ENCODE assay signal across 8 cellular contexts in the genomic region with DNA sequence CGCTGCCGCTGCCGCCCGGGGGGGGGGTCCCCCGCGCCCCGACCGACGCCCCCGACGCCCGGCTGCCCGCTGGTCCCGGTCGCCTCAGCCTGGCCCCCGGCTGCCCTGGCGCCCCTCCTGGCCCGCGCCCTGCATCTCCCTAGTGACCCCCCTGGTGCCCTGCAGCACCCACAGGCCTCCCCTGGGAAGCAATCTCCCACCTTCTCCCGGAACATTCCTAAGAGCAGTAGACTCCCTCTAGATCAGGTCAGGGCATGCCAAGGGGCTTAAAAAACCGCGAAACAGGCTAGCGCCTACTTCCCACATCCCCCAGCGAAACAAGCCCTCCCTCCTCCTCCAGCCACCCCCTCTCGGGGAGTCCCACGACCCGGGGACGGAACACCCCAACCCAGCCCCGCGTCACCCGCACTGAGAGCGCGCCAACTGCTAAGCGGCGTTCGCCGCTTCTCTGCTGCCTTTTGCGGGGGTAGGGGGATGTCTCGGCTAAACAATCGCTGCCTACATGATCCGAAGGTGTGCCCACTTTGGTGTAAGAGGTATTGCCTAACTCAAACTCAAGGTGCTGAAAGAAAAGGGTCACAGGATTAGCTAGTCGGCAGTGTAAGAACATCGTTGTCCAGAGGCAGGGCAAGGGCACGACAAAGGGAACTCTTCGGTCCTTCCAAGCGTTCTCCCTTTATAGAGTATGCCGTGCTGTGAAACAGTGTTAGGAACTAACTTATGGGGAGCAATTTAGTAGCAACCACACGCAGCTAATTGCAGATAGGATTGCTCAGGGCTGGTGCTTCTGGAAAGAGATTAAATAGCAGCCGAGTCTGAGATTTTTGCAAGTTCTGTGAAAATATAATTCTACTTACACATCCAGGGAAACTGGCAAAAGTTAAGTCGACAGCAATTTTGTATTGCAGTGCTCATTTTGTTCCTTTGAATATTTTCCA. TPM values are rescaled to one million over a fixed set of nuclear protein-coding genes. Genes with fewer than 3 reads are reported as not detected.
A peak's percentile ranks its signal among the peaks of the same experiment; 100 is the strongest.
DNase-seq lines count a peak whose midpoint lies in the region; ATAC-seq, FAIRE-seq and TF ChIP-seq lines count a peak whose summit lies in the region.

No MANE protein-coding gene starts in this region.

- no peak for DNase-seq in CD4-positive, CD25-positive, alpha-beta regulatory T cell
- peak; percentile 50 for DNase-seq in activated T-cell treated with anti-CD3 and anti-CD28 coated beads, Interleukin-2, amount 50 U/mL, for 24 hours
- peak in 1 of 2 donors; percentile 62 for DNase-seq in foreskin fibroblast
- DNase-seq in omental fat pad (ENCODE audit: low spot score) = no peak
- DNase-seq in GM19239 (ENCODE audit: insufficient read length, low spot score) = no peak

- H3K9me3 Mint-ChIP-seq in CD4-positive, CD25-positive, alpha-beta regulatory T cell = peaks cover 0 to 1% (median 0%) of the 10 kb centered on the region in 7 donors
- H3K9me3 Mint-ChIP-seq in activated T-cell treated with anti-CD3 and anti-CD28 coated beads, Interleukin-2, amount 50 U/mL, for 24 hours = no peaks in the 10 kb centered on the region

- H3K4me1 ChIP-seq in CD4-positive, CD25-positive, alpha-beta regulatory T cell (ENCODE audit: control insufficient read depth, insufficient read depth, low read length, poor library complexity, severe bottlenecking) = peaks cover 18% of the 10 kb centered on the region
- peaks cover 4% of the 10 kb centered on the region; the same call in 1 of the 2 replicates for H3K4me1 ChIP-seq in HUES6 (ENCODE audit: control insufficient read depth, insufficient read depth, low read length)

- no peak for FAIRE-seq in GM19239 (lab: Jason Lieb, UNC)

- peaks cover 0 to 13% (median 7%) of the 10 kb centered on the region in 4 donors for H3K4me1 Mint-ChIP-seq in CD4-positive, CD25-positive, alpha-beta regulatory T cell
- peaks cover 12% of the 10 kb centered on the region for H3K4me1 Mint-ChIP-seq in activated T-cell treated with anti-CD3 and anti-CD28 coated beads, Interleukin-2, amount 50 U/mL, for 24 hours (ENCODE audit: low read depth)

- TF ChIP-seq CTCF in foreskin fibroblast (IDR thresholded peaks at IDR 0.05; ENCODE audit: low read depth, low read length) = no peak
- no peak for TF ChIP-seq CTCF in omental fat pad (IDR thresholded peaks at IDR 0.05)

- no peaks in the 10 kb centered on the region for H3K36me3 Mint-ChIP-seq in CD4-positive, CD25-positive, alpha-beta regulatory T cell
- H3K36me3 Mint-ChIP-seq in activated T-cell treated with anti-CD3 and anti-CD28 coated beads, Interleukin-2, amount 50 U/mL, for 24 hours (ENCODE audit: low read depth) = no peaks in the 10 kb centered on the region

- peaks cover 87% of the 10 kb centered on the region for H3K27me3 Mint-ChIP-seq in CD4-positive, CD25-positive, alpha-beta regulatory T cell
- H3K27me3 Mint-ChIP-seq in activated T-cell treated with anti-CD3 and anti-CD28 coated beads, Interleukin-2, amount 50 U/mL, for 24 hours = peaks cover 85% of the 10 kb centered on the region

- peaks cover 38% of the 10 kb centered on the region for H3K27me3 ChIP-seq in CD4-positive, CD25-positive, alpha-beta regulatory T cell (ENCODE audit: control insufficient read depth, insufficient read depth, low read length)
- H3K27me3 ChIP-seq in HUES6 (ENCODE audit: control insufficient read depth, insufficient read depth, low read length) = peaks cover 62% of the 10 kb centered on the region

- H3K9me3 ChIP-seq in CD4-positive, CD25-positive, alpha-beta regulatory T cell (ENCODE audit: control insufficient read depth in 2 of 2, low read length in 2 of 2) = no peaks in the 10 kb centered on the region
- no peaks in the 10 kb centered on the region for H3K9me3 ChIP-seq in HUES6 (ENCODE audit: control insufficient read depth, insufficient read depth, low read depth, low read length)

- no peak overlapping the region for H3K27ac Mint-ChIP-seq in CD4-positive, CD25-positive, alpha-beta regulatory T cell
- no peak overlapping the region for H3K27ac Mint-ChIP-seq in activated T-cell treated with anti-CD3 and anti-CD28 coated beads, Interleukin-2, amount 50 U/mL, for 24 hours

- no peaks in the 10 kb centered on the region for H3K36me3 ChIP-seq in CD4-positive, CD25-positive, alpha-beta regulatory T cell (ENCODE audit: control insufficient read depth, insufficient read depth, low read length)
- H3K36me3 ChIP-seq in HUES6 (ENCODE audit: control insufficient read depth, insufficient read depth, low read length) = no peaks in the 10 kb centered on the region

- H3K27ac ChIP-seq in CD4-positive, CD25-positive, alpha-beta regulatory T cell (ENCODE audit: insufficient read depth, low read length, poor library complexity, severe bottlenecking) = no peak overlapping the region
- no peak overlapping the region for H3K27ac ChIP-seq in HUES6 (ENCODE audit: low read depth, low read length)

- peak in 1 of 2 donors; percentile 41 for ATAC-seq in CD4-positive, CD25-positive, alpha-beta regulatory T cell (ENCODE audit: low read depth in 2 of 2)
- ATAC-seq in omental fat pad (ENCODE audit: low FRiP score) (peak; percentile 50), GM19452 (IDR thresholded peaks at IDR 0.05; ENCODE audit: unreplicated experiment) (no peak), GM21576 (IDR thresholded peaks at IDR 0.05; ENCODE audit: unreplicated experiment) (no peak)

- peak overlapping the region; percentile 28 to 83 (median 77) for H3K4me3 Mint-ChIP-seq in CD4-positive, CD25-positive, alpha-beta regulatory T cell
- peak overlapping the region; percentile 74 for H3K4me3 Mint-ChIP-seq in activated T-cell treated with anti-CD3 and anti-CD28 coated beads, Interleukin-2, amount 50 U/mL, for 24 hours

- no peak overlapping the region for H3K4me3 ChIP-seq in CD4-positive, CD25-positive, alpha-beta regulatory T cell (ENCODE audit: low read depth, low read length)
- H3K4me3 ChIP-seq in HUES6 (ENCODE audit: low read depth, low read length) = peak overlapping the region; percentile 81
- H3K4me3 ChIP-seq in foreskin fibroblast (ENCODE audit: low read depth in 1 of 2, low read length in 2 of 2) = peak overlapping the region; percentile 70 to 75

- peak overlapping the region; percentile 6 for H3K9ac ChIP-seq in HUES6 (ENCODE audit: low read length)

RNA-seq across cellular contexts. Expression of a gene that starts 0.6 kb away (rescaled TPM):
- not detected for total RNA-seq in CD4-positive, CD25-positive, alpha-beta regulatory T cell
- polyA plus RNA-seq in CD4-positive, CD25-positive, alpha-beta regulatory T cell = under 1 TPM in 1 of 4 donors, not detected in 3; 0.16 TPM
- 10 to 100 TPM; 12.2 to 55.2 (median 15.0) TPM for total RNA-seq in omental fat pad

Comparison
In these comparisons a context has a peak if more than half of its experiments do, and no peak if none do; other contexts are left out.
1. RNA of a gene that starts 0.6 kb away (total RNA-seq): 12.2 to 55.2 TPM in omental fat pad; not detected in CD4-positive, CD25-positive, alpha-beta regulatory T cell (single experiment); every median in the first group is over 10 times any median in the second.